Comparison of ENCODE assay signal across 11 cellular contexts in genomic region chr18:25340762-25341161, GRCh38.
"Had no signal": no experiment of that assay in that cellular context is flagged by ENCODE, and none has a peak within 500 bp of the region (broad histone marks: within the 10 kb centered on the region; RNA-seq: fewer than 3 reads in every experiment).

No MANE protein-coding gene starts in this region.

- H3K27ac ChIP-seq: GM23248 had no signal

- H3K4me2 ChIP-seq: GM23338 had no signal

- H3K9ac ChIP-seq: GM23248 had no signal

- ATAC-seq: GM23338, HCT116 had no signal

- H2AFZ ChIP-seq: GM23248, GM23338 had no signal

- FAIRE-seq: H1, H54 had no signal

- H3K4me3 ChIP-seq: GM23248, GM23338, HAP-1 had no signal

- H3K36me3 ChIP-seq: HAP-1 had no signal

- H3K4me1 ChIP-seq: HAP-1 had no signal

- DNase-seq: GM23248, GOT3, H7, H9, HCEC 1CT, HFFc6 had no signal

- H3K9me3 ChIP-seq: HAP-1 had no signal
